ENCODE assay signal across 20 cellular contexts in genomic region chr22:41324818-41325528, GRCh38. TPM values are rescaled to one million over a fixed set of nuclear protein-coding genes. Genes with fewer than 3 reads are reported as not detected.
DNase-seq lines count a peak whose midpoint lies in the region; ATAC-seq and TF ChIP-seq lines count a peak whose summit lies in the region.
"Had no signal": no experiment of that assay in that cellular context is flagged by ENCODE, and none has a peak within 500 bp of the region (broad histone marks: within the 10 kb centered on the region; RNA-seq: fewer than 3 reads in every experiment).

No MANE protein-coding gene starts in this region.

- TF ChIP-seq CTCF in cardiac muscle cell (IDR thresholded peaks at IDR 0.05; ENCODE audit: low read depth, low read length) (no peak), right atrium auricular region (IDR thresholded peaks at IDR 0.05) (no peak), chondrocyte (IDR thresholded peaks at IDR 0.05) (no peak)

- no peaks in the 10 kb centered on the region for H3K9me3 Mint-ChIP-seq in chondrocyte (ENCODE audit: low read depth)
- no peaks in the 10 kb centered on the region for H3K9me3 Mint-ChIP-seq in stimulated activated effector memory CD8-positive, alpha-beta T cell treated with anti-CD3 and anti-CD28 coated beads, Interleukin-12 subunit alpha, Interleukin-12 subunit beta, amount 100 ng/mL, for 72 hours
- H3K9me3 Mint-ChIP-seq: CD4-positive, alpha-beta memory T cell had no signal

- H3K36me3 ChIP-seq in cardiac muscle cell (peaks cover 13% of the 10 kb centered on the region), right atrium auricular region (peaks cover 66% of the 10 kb centered on the region)

- no peak overlapping the region for H3K4me3 ChIP-seq in cardiac muscle cell
- no peak overlapping the region for H3K4me3 ChIP-seq in right atrium auricular region
- H3K4me3 ChIP-seq: A549 had no signal

- H3K36me3 Mint-ChIP-seq in chondrocyte (ENCODE audit: low read depth) = peaks cover 28% of the 10 kb centered on the region
- peaks cover 84% of the 10 kb centered on the region for H3K36me3 Mint-ChIP-seq in stimulated activated effector memory CD8-positive, alpha-beta T cell treated with anti-CD3 and anti-CD28 coated beads, Interleukin-12 subunit alpha, Interleukin-12 subunit beta, amount 100 ng/mL, for 72 hours

- H3K9me3 ChIP-seq in cardiac muscle cell (ENCODE audit: low read depth) (no peaks in the 10 kb centered on the region), right atrium auricular region (no peaks in the 10 kb centered on the region)
- H3K9me3 ChIP-seq: A549 had no signal

- no peaks in the 10 kb centered on the region for H3K4me1 Mint-ChIP-seq in chondrocyte (ENCODE audit: low read depth)
- peaks cover 8% of the 10 kb centered on the region for H3K4me1 Mint-ChIP-seq in stimulated activated effector memory CD8-positive, alpha-beta T cell treated with anti-CD3 and anti-CD28 coated beads, Interleukin-12 subunit alpha, Interleukin-12 subunit beta, amount 100 ng/mL, for 72 hours

- H3K4me3 Mint-ChIP-seq in chondrocyte (ENCODE audit: unreplicated experiment) = no peak overlapping the region
- no peak overlapping the region for H3K4me3 Mint-ChIP-seq in stimulated activated effector memory CD8-positive, alpha-beta T cell treated with anti-CD3 and anti-CD28 coated beads, Interleukin-12 subunit alpha, Interleukin-12 subunit beta, amount 100 ng/mL, for 72 hours
- H3K4me3 Mint-ChIP-seq: CD4-positive, alpha-beta memory T cell had no signal

- intact Hi-C loops in left colon (cut with DNase I, micrococcal nuclease) = no loop called here

- H3K4me1 ChIP-seq in cardiac muscle cell (ENCODE audit: low read depth) = no peaks in the 10 kb centered on the region
- no peaks in the 10 kb centered on the region for H3K4me1 ChIP-seq in right atrium auricular region
- H3K4me1 ChIP-seq: A549 had no signal

- H3K27ac Mint-ChIP-seq in chondrocyte (ENCODE audit: unreplicated experiment) = peak overlapping the region; percentile 61
- peak overlapping the region; percentile 79 for H3K27ac Mint-ChIP-seq in stimulated activated effector memory CD8-positive, alpha-beta T cell treated with anti-CD3 and anti-CD28 coated beads, Interleukin-12 subunit alpha, Interleukin-12 subunit beta, amount 100 ng/mL, for 72 hours

- ATAC-seq in left colon (peak; percentile 26), GM21717 (IDR thresholded peaks at IDR 0.05; ENCODE audit: unreplicated experiment) (no peak)
- no peak for ATAC-seq in stimulated activated effector memory CD8-positive, alpha-beta T cell treated with anti-CD3 and anti-CD28 coated beads, Interleukin-12 subunit alpha, Interleukin-12 subunit beta, amount 100 ng/mL, for 72 hours
- ATAC-seq: A549, HepG2 had no signal

- H3K27ac ChIP-seq in cardiac muscle cell (peak overlapping the region; percentile 4), right atrium auricular region (no peak overlapping the region)
- H3K27ac ChIP-seq: A549 had no signal

- no peaks in the 10 kb centered on the region for H3K27me3 Mint-ChIP-seq in chondrocyte (ENCODE audit: low read depth)
- H3K27me3 Mint-ChIP-seq: CD4-positive, alpha-beta memory T cell had no signal

- H3K27me3 ChIP-seq in cardiac muscle cell (no peaks in the 10 kb centered on the region), right atrium auricular region (no peaks in the 10 kb centered on the region)

- DNase-seq in cardiac muscle cell (ENCODE audit: low read depth in 1 of 2, low spot score in 1 of 2) (no peak), right atrium auricular region (ENCODE audit: low spot score) (no peak), chondrocyte (ENCODE audit: low spot score) (no peak), left colon (no peak), GF-D8 (lab: John Stamatoyannopoulos, UW) (no peak)
- DNase-seq in stimulated activated effector memory CD8-positive, alpha-beta T cell treated with anti-CD3 and anti-CD28 coated beads, Interleukin-12 subunit alpha, Interleukin-12 subunit beta, amount 100 ng/mL, for 72 hours (ENCODE audit: low spot score in 2 of 2) = no peak
- DNase-seq in stimulated activated CD8-positive, alpha-beta memory T cell treated with anti-CD3 and anti-CD28 coated beads, Interleukin-4, amount 100 ng/mL, for 48 hours = no peak
- DNase-seq: DMS153, GDM1, KG1, MV-4-11, NCI-H187, NCI-H2107, NCI-H510A, NCI-H748 treated with DMSO at 0.1 percent for 48 hours, SHP77 treated with DMSO at 0.1 percent for 48 hours had no signal

RNA-seq across cellular contexts. Expression of gene ZC3H7B, which starts 23.6 kb away (rescaled TPM):
- total RNA-seq in cardiac muscle cell (57.6 and 65.9 TPM in 2 replicates), right atrium auricular region (10 to 100 TPM; 24.5 to 33.3 TPM), chondrocyte (54.7 to 73.3 TPM (median 55.8 TPM) in 3 replicates), left colon (10 to 100 TPM; 35.3 to 38.8 TPM)
- 7.2 and 7.4 TPM in 2 replicates for polyA plus RNA-seq in cardiac muscle cell

RNA-seq across cellular contexts. Expression of gene RANGAP1, which starts 39.0 kb away (rescaled TPM):
- 68.7 and 125 TPM in 2 replicates for total RNA-seq in cardiac muscle cell
- 43.3 and 78.4 TPM in 2 replicates for polyA plus RNA-seq in cardiac muscle cell
- 10 to 100 TPM; 22.3 to 33.3 TPM for total RNA-seq in right atrium auricular region
- 34.7 to 38.6 TPM (median 35.4 TPM) in 3 replicates for total RNA-seq in chondrocyte
- total RNA-seq in left colon = 10 to 100 TPM; 28.4 to 35.1 TPM

RNA-seq across cellular contexts. Expression of gene TEF, which starts 56.8 kb away (rescaled TPM):
- total RNA-seq in cardiac muscle cell (8.5 and 21.1 TPM in 2 replicates), right atrium auricular region (10 to 100 TPM; 12.7 to 14.2 TPM), chondrocyte (3.2 to 5.9 TPM (median 3.6 TPM) in 3 replicates), left colon (10 to 100 TPM; 19.6 to 30.9 TPM)
- polyA plus RNA-seq in cardiac muscle cell = 4.0 and 20.4 TPM in 2 replicates
